20 cellular contexts compared by ENCODE assay signal in genomic region chr1:231602675-231602984, GRCh38. TPM values are rescaled to one million over a fixed set of nuclear protein-coding genes. Genes with fewer than 3 reads are reported as not detected.
DNase-seq lines count a peak whose midpoint lies in the region; ATAC-seq and TF ChIP-seq lines count a peak whose summit lies in the region.
"Had no signal": no experiment of that assay in that cellular context is flagged by ENCODE, and none has a peak within 500 bp of the region (broad histone marks: within the 10 kb centered on the region; RNA-seq: fewer than 3 reads in every experiment).

No MANE protein-coding gene starts in this region.

- H3K9me3 ChIP-seq in heart right ventricle (no peaks in the 10 kb centered on the region), HEK293 (ENCODE audit: control insufficient read depth, insufficient read depth, low read depth, low read length) (no peaks in the 10 kb centered on the region), SK-N-SH (no peaks in the 10 kb centered on the region), prostate gland (no peaks in the 10 kb centered on the region)

- CTCF ChIA-PET in HEK293 (lab: Yijun Ruan, JAX) (interaction anchor here (0.9 to 6.1 kb wide), 5 partner anchors 8 to 244 kb away, joined by 3 to 50 read pairs (median 6); no protein-coding TSS in a partner anchor), SK-N-SH (lab: Yijun Ruan, JAX) (interaction anchor here (1.0 to 1.4 kb wide), 5 partner anchors 10 to 248 kb away, joined by 3 to 7 read pairs (median 5); no protein-coding TSS in a partner anchor)

- H3K36me3 ChIP-seq in heart right ventricle: no peaks in the 10 kb centered on the region
- H3K36me3 ChIP-seq in HEK293 (ENCODE audit: control insufficient read depth in 2 of 2, insufficient read depth in 1 of 2, low read length in 2 of 2): no peaks in the 10 kb centered on the region
- H3K36me3 ChIP-seq in SK-N-SH (replicated peaks in 1 of 2; ENCODE audit: control insufficient read depth in 1 of 2, insufficient read depth in 2 of 2, low read length in 1 of 2): no peaks in the 10 kb centered on the region
- H3K36me3 ChIP-seq in prostate gland: no peaks in the 10 kb centered on the region
- H3K36me3 ChIP-seq: BLaER1, HAP-1 had no signal

- no peak for TF ChIP-seq RAD21 in SK-N-SH (IDR thresholded peaks at IDR 0.05; ENCODE audit: low read length)

- no peak for TF ChIP-seq POLR2A in prostate gland (IDR thresholded peaks at IDR 0.05)

- H2AFZ ChIP-seq in SK-N-SH (ENCODE audit: low read depth): no peak overlapping the region
- H2AFZ ChIP-seq: GM23248 had no signal

- TF ChIP-seq EP300 in SK-N-SH (IDR thresholded peaks at IDR 0.05; ENCODE audit: borderline replicate concordance in 1 of 2, low read depth in 1 of 2, low read length in 1 of 2): no peak

- H3K79me2 ChIP-seq in SK-N-SH (ENCODE audit: insufficient read depth): no peaks in the 10 kb centered on the region

- TF ChIP-seq CTCF in heart right ventricle (IDR thresholded peaks at IDR 0.05) (no peak), HEK293 (tag by site-specific recombination; IDR thresholded peaks at IDR 0.05) (no peak), SK-N-SH (IDR thresholded peaks at IDR 0.05) (no peak), prostate gland (IDR thresholded peaks at IDR 0.05) (no peak)

- H3K27me3 ChIP-seq in heart right ventricle: no peaks in the 10 kb centered on the region
- H3K27me3 ChIP-seq in SK-N-SH (ENCODE audit: insufficient read depth): no peaks in the 10 kb centered on the region
- no peaks in the 10 kb centered on the region for H3K27me3 ChIP-seq in prostate gland (replicated peaks; ENCODE audit: insufficient read depth)
- H3K27me3 ChIP-seq: BLaER1 had no signal

- H4K20me1 ChIP-seq in SK-N-SH (ENCODE audit: insufficient read depth): no peaks in the 10 kb centered on the region
- H4K20me1 ChIP-seq: BLaER1 had no signal

- peaks cover 8 to 57% (median 29%) of the 10 kb centered on the region in 9 donors for H3K4me1 ChIP-seq in heart right ventricle
- peaks cover 26% of the 10 kb centered on the region; the same call in 1 of the 2 replicates for H3K4me1 ChIP-seq in HEK293 (ENCODE audit: control insufficient read depth, insufficient read depth, low read length)
- peaks cover 22 to 25% of the 10 kb centered on the region in 2 experiments for H3K4me1 ChIP-seq in SK-N-SH (ENCODE audit: control insufficient read depth in 1 of 2, insufficient read depth in 2 of 2, low read depth in 1 of 2, low read length in 1 of 2)
- no peaks in the 10 kb centered on the region for H3K4me1 ChIP-seq in prostate gland (replicated peaks)

- H3K9ac ChIP-seq in SK-N-SH: no peak overlapping the region
- H3K9ac ChIP-seq: BLaER1, GM23248 had no signal

- H3K27ac ChIP-seq in heart right ventricle (peak overlapping the region in 7 of 10 donors; percentile 15 to 83 (median 70)), HEK293 (ENCODE audit: extremely low read depth, low read depth, low read length) (no peak overlapping the region; the same call in 1 of the 2 replicates), SK-N-SH (ENCODE audit: low read depth in 2 of 2, low read length in 1 of 2) (no peak overlapping the region), prostate gland (no peak overlapping the region)
- H3K27ac ChIP-seq: BLaER1, GM23248 had no signal

- intact Hi-C loops in heart right ventricle (cut with DNase I): loop anchor here in 3 of 10 donors (5.0 to 10.0 kb wide), 3 partner anchors 180 to 358 kb away; partner anchors contain the start of genes EGLN1 (in 1 of the 3) and GNPAT (in 1 of the 3)
- intact Hi-C loops in left ventricle myocardium superior (cut with micrococcal nuclease): loop anchor here (5.0 kb wide), 1 partner anchor 250 kb away; no protein-coding TSS in a partner anchor
- intact Hi-C loops in prostate gland (cut with DNase I): loop anchor here (5.0 kb wide), 1 partner anchor 245 kb away; no protein-coding TSS in a partner anchor

- DNase-seq in heart right ventricle: no peak
- DNase-seq in left ventricle myocardium superior: no peak
- DNase-seq in SK-N-SH: no peak
- no peak for DNase-seq in NCI-H82 (lab: John Stamatoyannopoulos, UW)
- no peak for DNase-seq in prostate gland (ENCODE audit: low spot score)
- DNase-seq in AG20443 (ENCODE audit: low spot score): no peak
- DNase-seq: 8988T, DMS 273 treated with DMSO at 0.1 percent for 48 hours, GM23248, NCI-H1105 treated with DMSO at 0.1 percent for 48 hours, NCI-H1694, NCI-H2081 treated with DMSO at 0.1 percent for 48 hours, NCI-H446 treated with DMSO at 0.1 percent for 48 hours, RPMI8226, SHP77 treated with DMSO at 0.1 percent for 48 hours, T-helper 1 cell had no signal

- no peaks in the 10 kb centered on the region for H3K9me2 ChIP-seq in SK-N-SH

- H3K4me3 ChIP-seq in heart right ventricle: no peak overlapping the region
- no peak overlapping the region for H3K4me3 ChIP-seq in HEK293 (ENCODE audit: low read depth, low read length)
- no peak overlapping the region for H3K4me3 ChIP-seq in SK-N-SH (ENCODE audit: low read depth in 2 of 2, low read length in 1 of 2)
- H3K4me3 ChIP-seq in prostate gland: no peak overlapping the region
- H3K4me3 ChIP-seq: BLaER1, GM23248, HAP-1 had no signal

- POLR2A ChIA-PET in HEK293 (lab: Yijun Ruan, JAX) (no interaction called here), SK-N-SH (lab: Yijun Ruan, JAX) (no interaction called here)

- ATAC-seq in heart right ventricle (no peak), left ventricle myocardium superior (no peak), GM21526 (IDR thresholded peaks at IDR 0.05; ENCODE audit: low FRiP score, unreplicated experiment) (no peak)

- H3F3A ChIP-seq in SK-N-SH (replicated peaks; ENCODE audit: insufficient read depth): peaks cover 24% of the 10 kb centered on the region

- 86 to 90% methylated on average over 4 of the region's 4 CpGs for WGBS in heart right ventricle, 2 donors
- 89% methylated on average over 4 of the region's 4 CpGs for WGBS in SK-N-SH (ENCODE audit: low lambda C conversion rate)
- WGBS in prostate gland: 32% methylated on average over 4 of the region's 4 CpGs

- H3K4me2 ChIP-seq in SK-N-SH: 0 out of 2 replicates have a peak overlapping the region, but pooled peaks have one; percentile 29
- H3K4me2 ChIP-seq: BLaER1 had no signal

TF ChIP-seq in HEK293, 187 proteins besides CTCF, POLR2A, EP300 and RAD21 (continues in another document):
- no peak for TF ChIP-seq ZNF623 (tag by site-specific recombination; IDR thresholded peaks at IDR 0.05)
- no peak for TF ChIP-seq ZNF707 (tag by site-specific recombination; IDR thresholded peaks at IDR 0.05)
- TF ChIP-seq ZNF350 (tag by site-specific recombination; IDR thresholded peaks at IDR 0.05): no peak
- no peak for TF ChIP-seq ZNF658 (tag by site-specific recombination; IDR thresholded peaks at IDR 0.05)
- TF ChIP-seq ZNF621 (tag by site-specific recombination; IDR thresholded peaks at IDR 0.05): no peak
- TF ChIP-seq ZNF596 (tag by site-specific recombination; IDR thresholded peaks at IDR 0.05): no peak
- no peak for TF ChIP-seq PRDM6 (tag by site-specific recombination; IDR thresholded peaks at IDR 0.05)
- TF ChIP-seq KLF16 (tag by site-specific recombination; IDR thresholded peaks at IDR 0.05): no peak

TF ChIP-seq in SK-N-SH, 30 proteins besides CTCF, POLR2A, EP300 and RAD21:
- TF ChIP-seq RXRA (IDR thresholded peaks at IDR 0.05; ENCODE audit: borderline replicate concordance, low read depth): no peak
- no peak for TF ChIP-seq CHD2 (IDR thresholded peaks at IDR 0.05; ENCODE audit: low read length, partially characterized antibody)

RNA-seq across cellular contexts. Expression of gene DISC1, which starts 24.0 kb away (rescaled TPM):
- total RNA-seq in heart right ventricle (1 to 10 TPM; 3.1 to 6.4 (median 4.3) TPM), left ventricle myocardium superior (4.3 TPM), prostate gland (1 to 10 TPM; 6.7 to 9.3 TPM)
- polyA plus RNA-seq in heart right ventricle (1 to 10 TPM; 1.4 to 1.8 TPM), SK-N-SH (2012; rRNA removed) (1.7 and 2.1 TPM in 2 replicates)
- 1.6 and 2.0 TPM in 2 replicates for polyA plus RNA-seq in SK-N-SH (2012; cell fraction: cytosol; rRNA removed)
- polyA plus RNA-seq in SK-N-SH (2012; cell fraction: nucleus; rRNA removed): 2.4 and 4.4 TPM in 2 replicates

Comparison
In these comparisons a context has a peak if more than half of its experiments do, and no peak if none do; other contexts are left out.
1. H3K27ac ChIP-seq: peak in heart right ventricle (7 of 10); none in HEK293 (single experiment), SK-N-SH (0 of 2) and prostate gland (0 of 2).